13 cellular contexts compared by ENCODE assay signal in the genomic region with DNA sequence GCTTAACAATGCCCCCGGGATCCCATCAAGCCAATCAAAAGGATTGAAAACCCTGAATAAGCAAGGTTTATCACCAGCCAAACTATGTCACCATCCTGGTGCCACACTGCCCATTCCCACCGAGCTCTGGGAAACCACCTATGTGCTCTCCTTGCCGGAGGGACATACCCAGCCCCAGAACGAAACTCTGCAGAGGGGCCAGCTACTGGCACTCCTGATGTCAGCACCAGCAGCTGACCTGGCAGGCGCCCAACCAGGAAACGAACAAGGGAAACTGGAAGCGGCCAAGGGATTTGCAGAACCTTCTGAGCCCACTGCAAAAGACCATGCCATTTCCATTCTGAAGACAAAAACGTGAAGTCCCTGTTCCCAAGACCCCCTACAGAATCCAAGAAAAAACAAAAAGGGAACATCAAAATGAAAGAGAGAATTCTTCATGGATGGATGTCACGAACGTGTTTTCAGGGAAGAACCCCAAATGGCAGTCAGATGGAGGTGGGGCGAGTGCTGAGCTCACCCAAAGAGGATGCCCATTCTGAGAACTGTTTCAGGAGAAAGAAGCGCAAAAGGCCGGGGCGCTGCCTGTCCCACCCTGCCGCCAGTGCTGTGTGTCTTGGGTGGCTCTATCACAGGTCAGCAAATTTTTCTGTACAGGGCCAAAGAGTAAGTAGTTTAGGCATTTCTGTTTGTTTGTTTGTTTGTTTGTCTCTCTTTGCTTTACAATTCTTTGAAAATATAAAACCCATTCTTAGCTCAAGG.
A peak's percentile ranks its signal among the peaks of the same experiment; 100 is the strongest.
DNase-seq lines count a peak whose midpoint lies in the region; ATAC-seq and TF ChIP-seq lines count a peak whose summit lies in the region.
"Had no signal": no experiment of that assay in that cellular context is flagged by ENCODE, and none has a peak within 500 bp of the region (broad histone marks: within the 10 kb centered on the region; RNA-seq: fewer than 3 reads in every experiment).

No MANE protein-coding gene starts in this region.

- peak; percentile 61 to 86 (median 71) for DNase-seq in adrenal gland
- DNase-seq in kidney tubule cell (ENCODE audit: low spot score), result peak; percentile 62
- peak; percentile 84 for DNase-seq in spleen
- no peak for DNase-seq in occipital lobe (lab: John Stamatoyannopoulos, UW)
- DNase-seq in cortex of kidney (lab: John Stamatoyannopoulos, UW), result no peak
- DNase-seq in SW480 (ENCODE audit: low spot score), result no peak
- DNase-seq in NCI-H2107 (lab: John Stamatoyannopoulos, UW), result no peak
- DNase-seq: activated CD4-positive, alpha-beta T cell treated with anti-CD3 and anti-CD28 coated beads, Interleukin-2, amount 50 U/mL, for 48 hours; natural killer cell had no signal

- peak; percentile 68 for ATAC-seq in GM18868 (IDR thresholded peaks at IDR 0.05; ENCODE audit: unreplicated experiment)
- ATAC-seq: natural killer cell had no signal

- WGBS in adrenal gland, 4 donors, result 73 to 79% (median 76%) methylated on average over 12 to 15 of the region's 15 CpGs
- WGBS in spleen, 5 donors, result 62 to 77% (median 68%) methylated on average over 15 of the region's 15 CpGs

- H3K27me3 ChIP-seq in adrenal gland (no peaks in the 10 kb centered on the region), spleen (replicated peaks in 1 of 7) (no peaks in the 10 kb centered on the region)
- H3K27me3 ChIP-seq: BLaER1 treated with 17β-estradiol and CSF1 and Interleukin-3, amounts not matched to agents 10 nM and 100 nM; cardiac muscle cell; esophagus muscularis mucosa had no signal

- no peak for TF ChIP-seq POLR2A in adrenal gland (IDR thresholded peaks at IDR 0.05)
- TF ChIP-seq POLR2A in spleen (IDR thresholded peaks at IDR 0.05), result no peak

- H3K4me1 ChIP-seq in adrenal gland (replicated peaks in 1 of 2) (peaks cover 7 to 12% of the 10 kb centered on the region in 2 donors), spleen (peaks cover 0 to 25% (median 0%) of the 10 kb centered on the region in 6 donors)

- H3K36me3 ChIP-seq in adrenal gland (replicated peaks in 1 of 2) (no peaks in the 10 kb centered on the region), spleen (no peaks in the 10 kb centered on the region)
- H3K36me3 ChIP-seq: BLaER1 treated with 17β-estradiol and CSF1 and Interleukin-3, amounts not matched to agents 10 nM and 100 nM; cardiac muscle cell; esophagus muscularis mucosa had no signal

- peak overlapping the region in 1 of 4 donors; percentile 16 for H3K4me3 ChIP-seq in adrenal gland
- peak overlapping the region in 1 of 8 donors; percentile 18 for H3K4me3 ChIP-seq in spleen
- H3K4me3 ChIP-seq: BLaER1 treated with 17β-estradiol and CSF1 and Interleukin-3, amounts not matched to agents 10 nM and 100 nM; cardiac muscle cell; esophagus muscularis mucosa had no signal

- intact Hi-C loops in adrenal gland (cut with DNase I) (no loop called here), spleen (cut with DNase I; ENCODE audit: low total_unique reads) (no loop called here)

- TF ChIP-seq CTCF in adrenal gland (IDR thresholded peaks at IDR 0.05) (no peak), spleen (IDR thresholded peaks at IDR 0.05 in 8 of 11, conservative IDR thresholded peaks at IDR 0.05 in 3 of 11) (no peak)

- peak overlapping the region in 3 of 5 donors; percentile 21 to 76 (median 73) for H3K27ac ChIP-seq in adrenal gland
- peak overlapping the region in 3 of 8 donors; percentile 6 to 44 (median 34) for H3K27ac ChIP-seq in spleen
- H3K27ac ChIP-seq: BLaER1 treated with 17β-estradiol and CSF1 and Interleukin-3, amounts not matched to agents 10 nM and 100 nM; cardiac muscle cell; esophagus muscularis mucosa had no signal

- H3K9me3 ChIP-seq in adrenal gland (replicated peaks in 1 of 3) (no peaks in the 10 kb centered on the region), spleen (no peaks in the 10 kb centered on the region)
- H3K9me3 ChIP-seq: BLaER1 treated with 17β-estradiol and CSF1 and Interleukin-3, amounts not matched to agents 10 nM and 100 nM; esophagus muscularis mucosa had no signal

Comparison
In these comparisons a context has a peak if more than half of its experiments do, and no peak if none do; other contexts are left out.
1. DNase-seq: peak in adrenal gland (7 of 7), kidney tubule cell (single experiment) and spleen (single experiment); none in occipital lobe (single experiment), cortex of kidney (single experiment), SW480 (single experiment) and NCI-H2107 (single experiment).